ENCODE assay signal across 8 cellular contexts in the genomic region with DNA sequence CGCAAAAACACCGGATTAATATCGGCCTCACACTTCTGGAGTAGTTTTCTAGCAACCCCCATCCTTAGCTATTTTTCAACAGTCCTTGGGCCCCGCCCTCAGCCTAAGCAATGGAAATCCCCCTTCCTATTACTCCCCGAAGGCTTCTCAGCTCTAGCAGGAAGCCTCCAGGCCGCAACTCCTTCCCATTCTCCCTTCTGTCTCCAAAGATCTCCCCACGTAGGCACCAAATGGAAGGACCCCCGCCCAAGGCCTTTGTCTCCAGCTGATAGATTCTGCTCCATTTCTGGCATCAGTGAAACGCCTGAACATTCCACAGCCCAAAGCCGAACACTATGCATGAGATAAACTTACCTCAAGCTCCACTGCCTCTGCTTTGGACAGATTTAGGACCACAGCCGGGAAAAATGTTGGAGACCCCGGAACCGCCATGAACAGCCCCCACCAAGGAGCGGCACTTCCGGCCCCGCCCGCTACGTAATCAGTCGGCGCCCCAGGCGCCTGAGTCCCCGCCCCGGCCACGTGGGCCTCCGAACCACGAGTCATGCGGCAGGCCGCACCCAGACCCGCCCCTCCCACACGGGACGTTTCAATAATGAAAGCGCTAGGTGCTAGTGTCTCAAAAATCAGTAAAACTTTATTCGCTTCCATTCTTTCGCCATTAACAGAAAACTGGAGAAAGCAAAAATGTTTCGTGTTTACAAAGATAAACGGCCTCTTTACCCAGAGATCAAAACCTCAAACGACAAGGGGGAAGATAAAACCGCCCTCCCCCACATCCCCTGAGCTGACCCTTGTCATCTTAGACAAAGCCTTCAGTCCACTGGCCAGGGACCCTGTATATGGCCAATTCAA. TPM values are rescaled to one million over a fixed set of nuclear protein-coding genes. Genes with fewer than 3 reads are reported as not detected.
DNase-seq lines count a peak whose midpoint lies in the region; ATAC-seq and TF ChIP-seq lines count a peak whose summit lies in the region.

TSS of gene NRAS (minus strand) at position 468 of the 855 bp plus-strand sequence. CDS start 611 bp downstream, outside the sequence.

- H3K36me3 ChIP-seq in Caco-2 (ENCODE audit: control insufficient read depth, insufficient read depth, low read length) (no peaks in the 10 kb centered on the region), endocrine pancreas (ENCODE audit: control insufficient read depth, insufficient read depth, low read length) (peaks cover 10% of the 10 kb centered on the region), mesenchymal stem cell (ENCODE audit: control insufficient read depth in 1 of 2, insufficient read depth in 2 of 2, low read depth in 1 of 2, low read length in 2 of 2) (peaks cover 19 to 75% of the 10 kb centered on the region in 2 experiments)

- H3K4me1 ChIP-seq in Caco-2 (peaks cover 4% of the 10 kb centered on the region; the same call in 1 of the 2 replicates), endocrine pancreas (ENCODE audit: control insufficient read depth, insufficient read depth, low read length) (no peaks in the 10 kb centered on the region), mesenchymal stem cell (ENCODE audit: control insufficient read depth, insufficient read depth, low read depth, low read length) (peaks cover 7% of the 10 kb centered on the region)

- H2BK15ac ChIP-seq in mesenchymal stem cell (ENCODE audit: low read depth, poor library complexity, severe bottlenecking) = no peak within 1 kb of the TSS

- peak within 1 kb of the TSS; percentile 85 to 93 for H3K18ac ChIP-seq in mesenchymal stem cell (ENCODE audit: low read depth in 1 of 2, low read length in 2 of 2)

- peak within 1 kb of the TSS; percentile 55 for H4K91ac ChIP-seq in mesenchymal stem cell (ENCODE audit: low read length)

- H4K8ac ChIP-seq in mesenchymal stem cell (ENCODE audit: low read length) = peak within 1 kb of the TSS; percentile 100

- ATAC-seq in GM21367 (IDR thresholded peaks at IDR 0.05; ENCODE audit: unreplicated experiment) = peak; percentile 90

- no peak within 1 kb of the TSS for H3K23ac ChIP-seq in mesenchymal stem cell (ENCODE audit: low read length in 2 of 2)

- no peaks in the 10 kb centered on the region for H3K9me3 Mint-ChIP-seq in Caco-2 (ENCODE audit: unreplicated experiment)

- H3K4ac ChIP-seq in mesenchymal stem cell (ENCODE audit: low read depth in 1 of 2, low read length in 2 of 2) = peak within 1 kb of the TSS; percentile 98 to 99

- H3K27me3 Mint-ChIP-seq in Caco-2 (ENCODE audit: insufficient read depth, unreplicated experiment) = no peaks in the 10 kb centered on the region

- H3K4me1 Mint-ChIP-seq in Caco-2 (ENCODE audit: low read depth, unreplicated experiment) = no peaks in the 10 kb centered on the region

- peak within 1 kb of the TSS; percentile 97 for H3K27ac Mint-ChIP-seq in Caco-2 (ENCODE audit: unreplicated experiment)

- H3K27ac ChIP-seq in mesenchymal stem cell (ENCODE audit: low read length, poor library complexity, severe bottlenecking) = peak within 1 kb of the TSS; percentile 84

- H2AK5ac ChIP-seq in mesenchymal stem cell (ENCODE audit: low read length, severe bottlenecking) = peak within 1 kb of the TSS; percentile 97

- CTCF ChIA-PET in Caco-2 (lab: Charles Lee) = no interaction called here

- H2BK12ac ChIP-seq in mesenchymal stem cell (ENCODE audit: low read length in 2 of 2) = no peak within 1 kb of the TSS

- H3K9me3 ChIP-seq in Caco-2 (no peaks in the 10 kb centered on the region), endocrine pancreas (ENCODE audit: control insufficient read depth, low read length) (no peaks in the 10 kb centered on the region), mesenchymal stem cell (ENCODE audit: control insufficient read depth, low read length) (no peaks in the 10 kb centered on the region)

- peak within 1 kb of the TSS; percentile 91 for H2BK120ac ChIP-seq in mesenchymal stem cell (ENCODE audit: low read depth, low read length)

- peak; percentile 86 to 91 for DNase-seq in Caco-2
- DNase-seq in HT1080 (ENCODE audit: low read depth) = peak; percentile 86
- DNase-seq in NOMO-1 (lab: John Stamatoyannopoulos, UW; ENCODE audit: unreplicated experiment in 2 of 2) = peak; percentile 85 to 95
- DNase-seq in activated CD8-positive, alpha-beta memory T cell treated with anti-CD3 and anti-CD28 coated beads for 48 hours (ENCODE audit: low read depth in 2 of 3, low spot score in 2 of 3) = peak; percentile 86 to 92 (median 91)
- peak; percentile 95 for DNase-seq in mesenchymal stem cell
- peak; percentile 95 for DNase-seq in stimulated activated CD8-positive, alpha-beta memory T cell treated with anti-CD3 and anti-CD28 coated beads, Interleukin-12 subunit alpha, Interleukin-12 subunit beta, amount 100 ng/mL, for 24 hours (ENCODE audit: extremely low read depth)

- H3K9ac ChIP-seq in endocrine pancreas (ENCODE audit: control insufficient read depth, insufficient read depth, low read length) (peak within 1 kb of the TSS; percentile 98), mesenchymal stem cell (ENCODE audit: low read length) (peak within 1 kb of the TSS; percentile 99)

- H3K79me1 ChIP-seq in mesenchymal stem cell (replicated peaks; ENCODE audit: low read length, poor library complexity, severe bottlenecking) = peaks cover 10% of the 10 kb centered on the region

- no TSS peak for BruUV-seq in Caco-2 (replicated peaks; lab: Mats Ljungman, UMichigan)

- H3K4me3 ChIP-seq in Caco-2 (ENCODE audit: low read depth, low read length) (peak within 1 kb of the TSS; percentile 55), endocrine pancreas (ENCODE audit: control insufficient read depth, insufficient read depth, low read length) (peak within 1 kb of the TSS; percentile 93), mesenchymal stem cell (ENCODE audit: insufficient read depth in 1 of 2, low read depth in 1 of 2, low read length in 2 of 2) (peak within 1 kb of the TSS; percentile 68 to 93)

- intact Hi-C loops in Caco-2 (cut with micrococcal nuclease; ENCODE audit: unreplicated experiment) = loop anchor here (1.0 kb wide), 1 partner anchor 46 kb away; the partner anchor contains the start of gene DENND2C

- no peak for TF ChIP-seq CTCF in Caco-2 (IDR thresholded peaks at IDR 0.05; ENCODE audit: insufficient read depth in 1 of 2, low read depth in 1 of 2, low read length in 1 of 2, severe bottlenecking in 1 of 2, unreplicated experiment in 1 of 2)

- peak within 1 kb of the TSS; percentile 72 for H3K4me2 ChIP-seq in mesenchymal stem cell (ENCODE audit: low read length, poor library complexity, severe bottlenecking)

- H3K36me3 Mint-ChIP-seq in Caco-2 (ENCODE audit: insufficient read depth, unreplicated experiment) = peaks cover 60% of the 10 kb centered on the region

- peak within 1 kb of the TSS in 1 of 2 experiments; percentile 19 for H3K14ac ChIP-seq in mesenchymal stem cell (ENCODE audit: low read length in 2 of 2)

- peak within 1 kb of the TSS; percentile 57 for H2BK5ac ChIP-seq in mesenchymal stem cell (ENCODE audit: low read depth, low read length, poor library complexity, severe bottlenecking)

- H3K4me3 Mint-ChIP-seq in Caco-2 (ENCODE audit: unreplicated experiment) = peak within 1 kb of the TSS; percentile 89

- WGBS in mesenchymal stem cell = 1% methylated on average over 38 of the region's 38 CpGs

- POLR2A ChIA-PET in Caco-2 (lab: Charles Lee) = interaction anchor here (1.0 kb wide), 1 partner anchor 64 kb away, joined by 3 read pairs; the partner anchor contains the start of gene SIKE1

- no peak within 1 kb of the TSS for H2AFZ ChIP-seq in mesenchymal stem cell (ENCODE audit: low read depth, low read length)

- H3K27me3 ChIP-seq in Caco-2 (replicated peaks; ENCODE audit: control insufficient read depth, insufficient read depth, low read length) = no peaks in the 10 kb centered on the region
- no peaks in the 10 kb centered on the region for H3K27me3 ChIP-seq in endocrine pancreas (ENCODE audit: control insufficient read depth, insufficient read depth, low read length)
- H3K27me3 ChIP-seq in mesenchymal stem cell (ENCODE audit: control insufficient read depth in 1 of 2, insufficient read depth in 1 of 2, low read length in 2 of 2) = no peaks in the 10 kb centered on the region

RNA-seq across cellular contexts. Expression of gene NRAS, which starts in this region (rescaled TPM):
- 38.2 and 39.9 TPM in 2 replicates for total RNA-seq in Caco-2 (2022)
- 42.6 and 52.2 TPM in 2 replicates for total RNA-seq in HT1080 (2014; rRNA removed; shearing (Covaris generic))
- polyA plus RNA-seq in HT1080 (2015; cell fraction: cytosol; rRNA removed) = 53.8 and 66.6 TPM in 2 replicates
- polyA plus RNA-seq in HT1080 (2015; cell fraction: nucleus; rRNA removed) = 24.5 and 28.8 TPM in 2 replicates
- polyA plus RNA-seq in mesenchymal stem cell (2013, experiment 1 of 2) = 55.7 TPM
- polyA plus RNA-seq in mesenchymal stem cell (2013, experiment 2 of 2) = 59.7 TPM

Comparison
In these comparisons a context has a peak if more than half of its experiments do, and no peak if none do; other contexts are left out.
1. Peak in every context shown above with its lines: DNase-seq, ATAC-seq, H3K4me3 ChIP-seq and H3K27ac ChIP-seq.